ENCODE assay signal across 8 cellular contexts in genomic region chr14:92040431-92041040, GRCh38. TPM values are rescaled to one million over a fixed set of nuclear protein-coding genes. Genes with fewer than 3 reads are reported as not detected.
DNase-seq lines count a peak whose midpoint lies in the region; ATAC-seq and TF ChIP-seq lines count a peak whose summit lies in the region.

No MANE protein-coding gene starts in this region.

- peaks cover 0 to 41% of the 10 kb centered on the region in 2 donors for H3K4me1 ChIP-seq in right atrium auricular region

- H3K4me1 Mint-ChIP-seq in HFFc6 (ENCODE audit: low read depth) (peaks cover 38% of the 10 kb centered on the region), progenitor cell of endocrine pancreas (ENCODE audit: low read depth) (peaks cover 21% of the 10 kb centered on the region)

- H3K27me3 Mint-ChIP-seq in HFFc6 (ENCODE audit: insufficient read depth), result no peaks in the 10 kb centered on the region
- H3K27me3 Mint-ChIP-seq in progenitor cell of endocrine pancreas, result no peaks in the 10 kb centered on the region

- H3K36me3 Mint-ChIP-seq in HFFc6 (ENCODE audit: low read depth), result peaks cover 12% of the 10 kb centered on the region; the same call in 1 of the 2 replicates
- no peaks in the 10 kb centered on the region for H3K36me3 Mint-ChIP-seq in progenitor cell of endocrine pancreas (ENCODE audit: insufficient read depth)

- no peaks in the 10 kb centered on the region for H3K9me3 ChIP-seq in right atrium auricular region

- peak; percentile 11 for DNase-seq in activated CD4-positive, alpha-beta T cell treated with anti-CD3 and anti-CD28 coated beads for 48 hours
- DNase-seq in activated CD4-positive, alpha-beta T cell treated with anti-CD3 and anti-CD28 coated beads for 1 hour, result no peak
- DNase-seq in HFFc6 (peak; percentile 8), NCI-H460 (ENCODE audit: extremely low read depth, low read depth) (peak; percentile 5), right atrium auricular region (ENCODE audit: low spot score) (no peak), progenitor cell of endocrine pancreas (ENCODE audit: low spot score, unreplicated experiment) (no peak)

- H3K4me3 ChIP-seq in right atrium auricular region, result peak overlapping the region; percentile 67 to 78

- TF ChIP-seq CTCF in HFFc6 (IDR thresholded peaks at IDR 0.05), result no peak
- TF ChIP-seq CTCF in right atrium auricular region (IDR thresholded peaks at IDR 0.05), result no peak
- TF ChIP-seq CTCF in progenitor cell of endocrine pancreas (IDR thresholded peaks at IDR 0.05; ENCODE audit: unreplicated experiment), result no peak

- peak overlapping the region; percentile 99 for H3K27ac Mint-ChIP-seq in HFFc6
- peak overlapping the region; percentile 100 for H3K27ac Mint-ChIP-seq in progenitor cell of endocrine pancreas

- H3K4me3 Mint-ChIP-seq in HFFc6 (peak overlapping the region; percentile 94), progenitor cell of endocrine pancreas (ENCODE audit: low read depth) (peak overlapping the region; percentile 98)

- H3K36me3 ChIP-seq in right atrium auricular region, result no peaks in the 10 kb centered on the region

- no peaks in the 10 kb centered on the region for H3K27me3 ChIP-seq in right atrium auricular region

- no peak for ATAC-seq in HG03520 (IDR thresholded peaks at IDR 0.05; ENCODE audit: unreplicated experiment)

- H3K9me3 Mint-ChIP-seq in HFFc6 (no peaks in the 10 kb centered on the region), progenitor cell of endocrine pancreas (ENCODE audit: low read depth) (no peaks in the 10 kb centered on the region)

- WGBS in adipose tissue, 3 donors, result 0 to 2% (median 0%) methylated on average over 13 of the region's 13 CpGs

- H3K27ac ChIP-seq in adipose tissue (ENCODE audit: low read depth, low read length) (peak overlapping the region; percentile 86), right atrium auricular region (peak overlapping the region; percentile 96)

RNA-seq across cellular contexts. Expression of gene TRIP11, which starts 0.7 kb away (rescaled TPM):
- total RNA-seq in HFFc6 (2021; fragmentation: NEBNext Ultra II Directional; extraction: Animal tissue kit (Norgen Biotek cat#: 25700)), result 10 to 100 TPM; 54.6 to 62.0 (median 58.9) TPM
- 28.9 and 33.7 TPM in 2 replicates for total RNA-seq in NCI-H460 (2014; rRNA removed; shearing (Covaris generic))
- polyA plus RNA-seq in NCI-H460 (2014; cell fraction: nucleus; rRNA removed), result 5.6 and 14.1 TPM in 2 replicates
- polyA plus RNA-seq in adipose tissue, result 1 to 10 TPM; 6.8 to 7.4 (median 6.9) TPM
- total RNA-seq in right atrium auricular region (10 to 100 TPM; 25.7 to 26.1 TPM), progenitor cell of endocrine pancreas (58.6 and 60.9 TPM in 2 replicates)

Comparison
In these comparisons a context has a peak if more than half of its experiments do, and no peak if none do; other contexts are left out.
1. DNase-seq: peak in activated CD4-positive, alpha-beta T cell treated with anti-CD3 and anti-CD28 coated beads for 48 hours (single experiment), HFFc6 (single experiment) and NCI-H460 (single experiment); none in activated CD4-positive, alpha-beta T cell treated with anti-CD3 and anti-CD28 coated beads for 1 hour (single experiment), right atrium auricular region (single experiment) and progenitor cell of endocrine pancreas (single experiment).